ENCODE assay signal across 9 cellular contexts in genomic region chr5:74851684-74852353, GRCh38. TPM values are rescaled to one million over a fixed set of nuclear protein-coding genes. Genes with fewer than 3 reads are reported as not detected.
DNase-seq lines count a peak whose midpoint lies in the region; ATAC-seq, FAIRE-seq and TF ChIP-seq lines count a peak whose summit lies in the region.
"Had no signal": no experiment of that assay in that cellular context is flagged by ENCODE, and none has a peak within 500 bp of the region (broad histone marks: within the 10 kb centered on the region; RNA-seq: fewer than 3 reads in every experiment).

No MANE protein-coding gene starts in this region.

- no peak for FAIRE-seq in HTR-8/SVneo (lab: Jason Lieb, UNC)

- H3K4me3 Mint-ChIP-seq in activated naive CD8-positive, alpha-beta T cell treated with anti-CD3 and anti-CD28 coated beads, Interleukin-2, amount 10 ng/mL, durations not matched to agents 7 days and 5 days: peak overlapping the region; percentile 78
- H3K4me3 Mint-ChIP-seq in nephron progenitor cell: no peak overlapping the region

- peak overlapping the region; percentile 75 to 90 for H3K9ac ChIP-seq in liver (ENCODE audit: low read depth in 1 of 2, low read length in 2 of 2)

- peak overlapping the region; percentile 81 to 84 for H3K27ac ChIP-seq in liver (ENCODE audit: low read depth in 1 of 2, low read length in 2 of 2)
- H3K27ac ChIP-seq in tibial nerve: peak overlapping the region in 2 of 4 donors; percentile 44 to 73
- H3K27ac ChIP-seq: VCaP had no signal

- peaks cover 15% of the 10 kb centered on the region for H3K4me1 Mint-ChIP-seq in activated naive CD8-positive, alpha-beta T cell treated with anti-CD3 and anti-CD28 coated beads, Interleukin-2, amount 10 ng/mL, durations not matched to agents 7 days and 5 days
- H3K4me1 Mint-ChIP-seq in nephron progenitor cell: peaks cover 18% of the 10 kb centered on the region

- H3K4me3 ChIP-seq in AG10803 (ENCODE audit: low read length): peak overlapping the region; percentile 16; the same call in 1 of the 2 replicates
- peak overlapping the region in 2 of 3 donors; percentile 29 to 41 for H3K4me3 ChIP-seq in liver (ENCODE audit: low read depth in 1 of 3, low read length in 3 of 3)
- no peak overlapping the region for H3K4me3 ChIP-seq in tibial nerve

- TF ChIP-seq CTCF in AG10803 (conservative IDR thresholded peaks at IDR 0.05; ENCODE audit: low read length) (no peak), liver (IDR thresholded peaks at IDR 0.05; ENCODE audit: low read depth, low read length, missing input control) (no peak), nephron progenitor cell (IDR thresholded peaks at IDR 0.05) (no peak), tibial nerve (IDR thresholded peaks at IDR 0.05) (no peak)

- H3K27ac Mint-ChIP-seq in activated naive CD8-positive, alpha-beta T cell treated with anti-CD3 and anti-CD28 coated beads, Interleukin-2, amount 10 ng/mL, durations not matched to agents 7 days and 5 days: peak overlapping the region; percentile 61
- no peak overlapping the region for H3K27ac Mint-ChIP-seq in nephron progenitor cell

- H3K36me3 Mint-ChIP-seq in activated naive CD8-positive, alpha-beta T cell treated with anti-CD3 and anti-CD28 coated beads, Interleukin-2, amount 10 ng/mL, durations not matched to agents 7 days and 5 days: peaks cover 7% of the 10 kb centered on the region
- H3K36me3 Mint-ChIP-seq in nephron progenitor cell (ENCODE audit: low read depth): peaks cover 22% of the 10 kb centered on the region

- peak; percentile 26 for ATAC-seq in activated naive CD8-positive, alpha-beta T cell treated with anti-CD3 and anti-CD28 coated beads, Interleukin-2, amount 10 ng/mL, durations not matched to agents 7 days and 5 days (ENCODE audit: low read depth)

- H3K9me3 ChIP-seq in liver (ENCODE audit: control insufficient read depth in 4 of 4, low read length in 3 of 4) (no peaks in the 10 kb centered on the region), tibial nerve (peaks cover 0 to 16% (median 3%) of the 10 kb centered on the region in 4 donors)

- H3K4me1 ChIP-seq in liver (ENCODE audit: control insufficient read depth in 4 of 4, insufficient read depth in 4 of 4, low read length in 3 of 4): peaks cover 2 to 6% (median 3%) of the 10 kb centered on the region in 4 donors
- peaks cover 0 to 4% (median 0%) of the 10 kb centered on the region in 4 donors for H3K4me1 ChIP-seq in tibial nerve

- no peaks in the 10 kb centered on the region for H3K27me3 ChIP-seq in liver (ENCODE audit: control insufficient read depth in 4 of 4, insufficient read depth in 4 of 4, low read length in 3 of 4)
- H3K27me3 ChIP-seq in tibial nerve: no peaks in the 10 kb centered on the region

- peak in 1 of 2 donors; percentile 12 for TF ChIP-seq RAD21 in liver (IDR thresholded peaks at IDR 0.05)

- no peak for TF ChIP-seq POLR2A in tibial nerve (IDR thresholded peaks at IDR 0.05)

- H3K9me3 Mint-ChIP-seq in activated naive CD8-positive, alpha-beta T cell treated with anti-CD3 and anti-CD28 coated beads, Interleukin-2, amount 10 ng/mL, durations not matched to agents 7 days and 5 days: peaks cover 12% of the 10 kb centered on the region
- H3K9me3 Mint-ChIP-seq in nephron progenitor cell: peaks cover 24% of the 10 kb centered on the region

- DNase-seq in AG10803 (ENCODE audit: low read depth) (peak; percentile 61), HTR-8/SVneo (ENCODE audit: insufficient read length, low spot score) (peak; percentile 22), nephron progenitor cell (no peak), germinal center (ENCODE audit: low spot score) (no peak), tibial nerve (ENCODE audit: low spot score in 2 of 2) (no peak)
- no peak for DNase-seq in activated naive CD8-positive, alpha-beta T cell treated with anti-CD3 and anti-CD28 coated beads, Interleukin-2, amount 10 ng/mL, durations not matched to agents 7 days and 5 days
- DNase-seq in effector CD4-positive, alpha-beta T cell: no peak

- H3K36me3 ChIP-seq in liver (ENCODE audit: control insufficient read depth in 4 of 4, insufficient read depth in 3 of 4, low read depth in 1 of 4, low read length in 3 of 4) (no peaks in the 10 kb centered on the region), tibial nerve (no peaks in the 10 kb centered on the region)

- no peak for TF ChIP-seq EP300 in tibial nerve (IDR thresholded peaks at IDR 0.05)

- 19% methylated on average over 4 of the region's 4 CpGs for WGBS in liver
- 48 to 51% methylated on average over 4 of the region's 4 CpGs for WGBS in tibial nerve, 2 donors

- no peaks in the 10 kb centered on the region for H3K27me3 Mint-ChIP-seq in activated naive CD8-positive, alpha-beta T cell treated with anti-CD3 and anti-CD28 coated beads, Interleukin-2, amount 10 ng/mL, durations not matched to agents 7 days and 5 days
- peaks cover 4% of the 10 kb centered on the region for H3K27me3 Mint-ChIP-seq in nephron progenitor cell (ENCODE audit: low read depth, poor library complexity)

- POLR2A ChIA-PET in activated naive CD8-positive, alpha-beta T cell treated with anti-CD3 and anti-CD28 coated beads, Interleukin-2, amount 10 ng/mL, durations not matched to agents 7 days and 5 days (lab: Charles Lee): no interaction called here

TF ChIP-seq in liver, 16 proteins besides CTCF, POLR2A, EP300 and RAD21:
- TF ChIP-seq YY1 (IDR thresholded peaks at IDR 0.05) (peak; percentile 89), NR2F2 (IDR thresholded peaks at IDR 0.05) (no peak), JUND (IDR thresholded peaks at IDR 0.05) (peak in 1 of 2 donors; percentile 40), HNF4A (conservative IDR thresholded peaks at IDR 0.05) (no peak)

RNA-seq across cellular contexts. Expression of gene FAM169A, which starts 14.4 kb away (rescaled TPM):
- total RNA-seq in activated naive CD8-positive, alpha-beta T cell treated with anti-CD3 and anti-CD28 coated beads, Interleukin-2, amount 10 ng/mL, durations not matched to agents 7 days and 5 days: 10 to 100 TPM; 10.2 to 11.6 TPM
- total RNA-seq in liver (1 to 10 TPM; 1.0 to 5.0 TPM), tibial nerve (10 to 100 TPM in 2 of 4 donors, 1 to 10 TPM in 2; 5.9 to 15.3 (median 10.8) TPM)
- polyA plus RNA-seq in liver: under 1 TPM; 0.58 to 0.83 TPM

Comparison
In these comparisons a context has a peak if more than half of its experiments do, and no peak if none do; other contexts are left out.
1. DNase-seq: peak in AG10803 (single experiment) and HTR-8/SVneo (single experiment); none in activated naive CD8-positive, alpha-beta T cell treated with anti-CD3 and anti-CD28 coated beads, Interleukin-2, amount 10 ng/mL, durations not matched to agents 7 days and 5 days (single experiment), nephron progenitor cell (single experiment), germinal center (single experiment), effector CD4-positive, alpha-beta T cell (single experiment) and tibial nerve (0 of 2).
2. H3K4me3 ChIP-seq: peak in AG10803 (single experiment) and liver (2 of 3); none in tibial nerve (0 of 4).